Comparison of ENCODE assay signal across 11 cellular contexts in genomic region chr1:115839706-115840095, GRCh38. TPM values are rescaled to one million over a fixed set of nuclear protein-coding genes. Genes with fewer than 3 reads are reported as not detected.
DNase-seq lines count a peak whose midpoint lies in the region; ATAC-seq and TF ChIP-seq lines count a peak whose summit lies in the region.
"Had no signal": no experiment of that assay in that cellular context is flagged by ENCODE, and none has a peak within 500 bp of the region (broad histone marks: within the 10 kb centered on the region; RNA-seq: fewer than 3 reads in every experiment).

No MANE protein-coding gene starts in this region.

- no peak for TF ChIP-seq POLR2A in NB4 (IDR thresholded peaks at IDR 0.05; ENCODE audit: extremely low read depth, insufficient read length)

- peaks cover 46% of the 10 kb centered on the region for H3K27me3 Mint-ChIP-seq in Calu3 (ENCODE audit: unreplicated experiment)
- H3K27me3 Mint-ChIP-seq in effector memory CD8-positive, alpha-beta T cell = peaks cover 58 to 83% of the 10 kb centered on the region in 2 donors

- no peaks in the 10 kb centered on the region for H3K9me3 Mint-ChIP-seq in Calu3 (ENCODE audit: low read depth, unreplicated experiment)
- H3K9me3 Mint-ChIP-seq in effector memory CD8-positive, alpha-beta T cell = no peaks in the 10 kb centered on the region

- ATAC-seq in effector memory CD8-positive, alpha-beta T cell (replicated peaks) = no peak
- ATAC-seq in HG02798 (IDR thresholded peaks at IDR 0.05; ENCODE audit: poor library complexity, unreplicated experiment) = no peak

- TF ChIP-seq CTCF in Calu3 (IDR thresholded peaks at IDR 0.05; ENCODE audit: unreplicated experiment) (no peak), NB4 (IDR thresholded peaks at IDR 0.05; ENCODE audit: low read depth, low read length) (no peak)

- intact Hi-C loops in Calu3 (cut with micrococcal nuclease; ENCODE audit: unreplicated experiment) = no loop called here

- H3K4me1 ChIP-seq in neuron (ENCODE audit: insufficient read depth, low read length) = peaks cover 2% of the 10 kb centered on the region

- BruUV-seq in Calu3 (replicated peaks; lab: Mats Ljungman, UMichigan) = no TSS peak

- peaks cover 50% of the 10 kb centered on the region for H3K27me3 ChIP-seq in neuron (ENCODE audit: insufficient read depth, low read length)

- H2AFZ ChIP-seq in neuron (ENCODE audit: low read depth, low read length) = no peak overlapping the region

- H3K36me3 Mint-ChIP-seq in Calu3 (ENCODE audit: insufficient read depth, unreplicated experiment) = peaks cover 6% of the 10 kb centered on the region
- H3K36me3 Mint-ChIP-seq in effector memory CD8-positive, alpha-beta T cell (ENCODE audit: insufficient read depth) = peaks cover 3% of the 10 kb centered on the region
- H3K36me3 Mint-ChIP-seq: naive B cell had no signal

- H3K9me3 ChIP-seq in neuron (ENCODE audit: low read length) = peaks cover 19% of the 10 kb centered on the region

- H3K4me1 Mint-ChIP-seq in Calu3 (ENCODE audit: low read depth, unreplicated experiment) = no peaks in the 10 kb centered on the region
- peaks cover 0 to 2% of the 10 kb centered on the region in 2 donors for H3K4me1 Mint-ChIP-seq in effector memory CD8-positive, alpha-beta T cell (ENCODE audit: low read depth in 2 of 2)

- DNase-seq in Calu3 = no peak
- DNase-seq in NB4 (ENCODE audit: low read depth) = no peak
- DNase-seq in effector memory CD8-positive, alpha-beta T cell = no peak
- no peak for DNase-seq in NCI-H1436 treated with DMSO at 0.1 percent for 48 hours (lab: John Stamatoyannopoulos, UW)
- no peak for DNase-seq in OCI-M2 (lab: John Stamatoyannopoulos, UW; ENCODE audit: unreplicated experiment)
- DNase-seq in GM19240 (ENCODE audit: insufficient read length, low spot score) = no peak
- DNase-seq: naive B cell, NCI-H774 had no signal

- H3K36me3 ChIP-seq in neuron (ENCODE audit: insufficient read depth, low read length) = no peaks in the 10 kb centered on the region

- H3K27ac Mint-ChIP-seq in Calu3 (ENCODE audit: unreplicated experiment) = no peak overlapping the region
- no peak overlapping the region for H3K27ac Mint-ChIP-seq in effector memory CD8-positive, alpha-beta T cell

- H3K4me3 Mint-ChIP-seq in Calu3 (ENCODE audit: low read depth, unreplicated experiment) = peak overlapping the region; percentile 65
- H3K4me3 Mint-ChIP-seq in effector memory CD8-positive, alpha-beta T cell = peak overlapping the region; percentile 65

- CTCF ChIA-PET in Calu3 (lab: Charles Lee) = no interaction called here

- H3K4me3 ChIP-seq in NB4 (ENCODE audit: low read depth, low read length) (peak overlapping the region; percentile 51), neuron (ENCODE audit: low read length) (peak overlapping the region; percentile 6)

RNA-seq across cellular contexts. Expression of gene NHLH2, which starts 1.2 kb away (rescaled TPM):
- total RNA-seq in Calu3 (2022) = not detected in 2 replicates
- total RNA-seq: dermis microvascular lymphatic vessel endothelial cell had no signal
